In the genomic region with DNA sequence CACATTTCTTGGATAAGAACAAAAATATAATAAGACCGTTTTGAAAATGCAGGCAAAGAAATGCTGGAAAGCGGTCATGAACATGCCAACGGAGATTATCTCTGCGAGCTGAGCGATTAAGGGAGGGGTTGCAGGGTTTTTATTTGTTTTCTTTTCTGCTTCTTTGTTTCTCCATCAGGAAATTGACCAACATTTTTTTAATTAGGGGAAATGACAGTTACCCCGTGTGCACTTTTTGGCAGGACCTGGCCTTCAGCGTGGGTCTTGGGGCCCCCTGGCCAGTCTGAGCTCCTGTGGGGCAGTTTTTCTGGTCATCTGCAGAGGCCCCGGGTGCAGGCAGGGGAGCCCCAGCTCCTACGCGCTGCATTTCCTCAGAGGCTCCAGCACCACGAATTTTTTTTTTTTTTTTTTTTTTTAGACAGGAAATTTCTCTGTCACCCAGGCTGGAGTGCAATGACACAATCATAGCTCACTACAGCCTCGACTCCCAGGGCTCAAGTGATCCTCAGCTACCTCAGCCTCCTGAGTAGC, we compare ENCODE assay signal across 2 cellular contexts.
TF ChIP-seq lines count a peak whose summit lies in the region.

No MANE protein-coding gene starts in this region.

TF ChIP-seq in SK-N-SH, 30 proteins besides CTCF, POLR2A, EP300 and RAD21 (continued from another document):
- TF ChIP-seq NFIC (IDR thresholded peaks at IDR 0.05; ENCODE audit: borderline replicate concordance) (no peak), FOXM1 (IDR thresholded peaks at IDR 0.05; ENCODE audit: low read depth) (no peak), POLR2AphosphoS5 (IDR thresholded peaks at IDR 0.05; ENCODE audit: low read depth, low read length) (no peak), YY1 (IDR thresholded peaks at IDR 0.05; ENCODE audit: low read depth) (no peak), RFX5 (IDR thresholded peaks at IDR 0.05; ENCODE audit: low read length) (no peak)
- TF ChIP-seq, protein P1, sequence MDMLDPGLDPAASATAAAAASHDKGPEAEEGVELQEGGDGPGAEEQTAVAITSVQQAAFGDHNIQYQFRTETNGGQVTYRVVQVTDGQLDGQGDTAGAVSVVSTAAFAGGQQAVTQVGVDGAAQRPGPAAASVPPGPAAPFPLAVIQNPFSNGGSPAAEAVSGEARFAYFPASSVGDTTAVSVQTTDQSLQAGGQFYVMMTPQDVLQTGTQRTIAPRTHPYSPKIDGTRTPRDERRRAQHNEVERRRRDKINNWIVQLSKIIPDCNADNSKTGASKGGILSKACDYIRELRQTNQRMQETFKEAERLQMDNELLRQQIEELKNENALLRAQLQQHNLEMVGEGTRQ (IDR thresholded peaks at IDR 0.05; ENCODE audit: borderline replicate concordance, low read depth, low read length), result no peak
- TF ChIP-seq, protein P2, sequence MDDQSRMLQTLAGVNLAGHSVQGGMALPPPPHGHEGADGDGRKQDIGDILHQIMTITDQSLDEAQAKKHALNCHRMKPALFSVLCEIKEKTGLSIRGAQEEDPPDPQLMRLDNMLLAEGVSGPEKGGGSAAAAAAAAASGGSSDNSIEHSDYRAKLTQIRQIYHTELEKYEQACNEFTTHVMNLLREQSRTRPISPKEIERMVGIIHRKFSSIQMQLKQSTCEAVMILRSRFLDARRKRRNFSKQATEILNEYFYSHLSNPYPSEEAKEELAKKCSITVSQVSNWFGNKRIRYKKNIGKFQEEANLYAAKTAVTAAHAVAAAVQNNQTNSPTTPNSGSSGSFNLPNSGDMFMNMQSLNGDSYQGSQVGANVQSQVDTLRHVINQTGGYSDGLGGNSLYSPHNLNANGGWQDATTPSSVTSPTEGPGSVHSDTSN (IDR thresholded peaks at IDR 0.05), result no peak

TF ChIP-seq in SK-N-SH treated with all-trans-retinoic acid at 6 μM for 48 hours, 23 proteins besides CTCF, POLR2A, EP300 and RAD21 (continued from another document):
- TF ChIP-seq, protein P3, sequence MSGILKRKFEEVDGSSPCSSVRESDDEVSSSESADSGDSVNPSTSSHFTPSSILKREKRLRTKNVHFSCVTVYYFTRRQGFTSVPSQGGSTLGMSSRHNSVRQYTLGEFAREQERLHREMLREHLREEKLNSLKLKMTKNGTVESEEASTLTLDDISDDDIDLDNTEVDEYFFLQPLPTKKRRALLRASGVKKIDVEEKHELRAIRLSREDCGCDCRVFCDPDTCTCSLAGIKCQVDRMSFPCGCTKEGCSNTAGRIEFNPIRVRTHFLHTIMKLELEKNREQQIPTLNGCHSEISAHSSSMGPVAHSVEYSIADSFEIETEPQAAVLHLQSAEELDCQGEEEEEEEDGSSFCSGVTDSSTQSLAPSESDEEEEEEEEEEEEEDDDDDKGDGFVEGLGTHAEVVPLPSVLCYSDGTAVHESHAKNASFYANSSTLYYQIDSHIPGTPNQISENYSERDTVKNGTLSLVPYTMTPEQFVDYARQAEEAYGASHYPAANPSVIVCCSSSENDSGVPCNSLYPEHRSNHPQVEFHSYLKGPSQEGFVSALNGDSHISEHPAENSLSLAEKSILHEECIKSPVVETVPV (CRISPR knock-in tag; IDR thresholded peaks at IDR 0.05), result no peak
- TF ChIP-seq BACH2 (CRISPR knock-in tag; IDR thresholded peaks at IDR 0.05; ENCODE audit: borderline replicate concordance), result no peak
- TF ChIP-seq ZFP3 (CRISPR knock-in tag; IDR thresholded peaks at IDR 0.05), result no peak
- no peak for TF ChIP-seq ESRRG (CRISPR knock-in tag; IDR thresholded peaks at IDR 0.05)
- no peak for TF ChIP-seq PPARA (CRISPR knock-in tag; IDR thresholded peaks at IDR 0.05; ENCODE audit: borderline replicate concordance)
- no peak for TF ChIP-seq RARB (CRISPR knock-in tag; IDR thresholded peaks at IDR 0.05)
- no peak for TF ChIP-seq ZNF8 (CRISPR knock-in tag; IDR thresholded peaks at IDR 0.05)
- no peak for TF ChIP-seq TCF4 (CRISPR knock-in tag; IDR thresholded peaks at IDR 0.05; ENCODE audit: borderline replicate concordance)
- no peak for TF ChIP-seq ZNF70 (CRISPR knock-in tag; IDR thresholded peaks at IDR 0.05)
- no peak for TF ChIP-seq ISL1 (CRISPR knock-in tag; IDR thresholded peaks at IDR 0.05)
